23 cellular contexts compared by ENCODE assay signal in the genomic region with DNA sequence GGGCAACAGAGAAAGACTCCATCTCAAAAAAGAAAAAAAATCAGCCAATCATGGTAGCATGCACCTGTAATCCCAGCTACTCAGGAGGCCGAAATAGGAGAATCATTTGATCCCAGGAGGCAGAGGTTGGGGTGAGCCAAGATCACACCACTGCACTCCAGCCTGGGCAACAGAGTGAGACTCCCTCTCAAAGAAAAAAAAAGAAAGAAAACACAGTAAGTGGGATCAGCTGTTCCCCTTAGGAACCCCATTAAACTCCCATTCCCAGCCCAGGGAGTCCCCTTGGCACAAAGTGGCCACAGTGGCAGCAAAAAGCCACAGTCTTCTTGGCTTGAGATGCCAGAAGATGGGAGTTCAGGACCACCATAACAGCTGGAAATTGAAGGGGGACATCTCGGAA. TPM values are rescaled to one million over a fixed set of nuclear protein-coding genes. Genes with fewer than 3 reads are reported as not detected.
DNase-seq lines count a peak whose midpoint lies in the region; ATAC-seq and TF ChIP-seq lines count a peak whose summit lies in the region.
"Had no signal": no experiment of that assay in that cellular context is flagged by ENCODE, and none has a peak within 500 bp of the region (broad histone marks: within the 10 kb centered on the region; RNA-seq: fewer than 3 reads in every experiment).

No MANE protein-coding gene starts in this region.

- peak overlapping the region; percentile 74 for H3K27ac ChIP-seq in WERI-Rb-1
- H3K27ac ChIP-seq: BLaER1 had no signal

- no peak for TF ChIP-seq CTCF in WERI-Rb-1 (IDR thresholded peaks at IDR 0.05; ENCODE audit: low read depth, low read length)

- CTCF ChIA-PET in activated CD8-positive, alpha-beta memory T cell treated with anti-CD3 and anti-CD28 coated beads, Interleukin-2, amount 10 ng/mL, durations not matched to agents 7 days and 5 days (lab: Charles Lee) = no interaction called here

- no peaks in the 10 kb centered on the region for H3K4me1 Mint-ChIP-seq in activated CD8-positive, alpha-beta memory T cell treated with anti-CD3 and anti-CD28 coated beads, Interleukin-2, amount 10 ng/mL, durations not matched to agents 7 days and 5 days
- H3K4me1 Mint-ChIP-seq in activated CD4-positive, alpha-beta T cell treated with anti-CD3 and anti-CD28 coated beads, Interleukin-2, amount 10 ng/mL, durations not matched to agents 24 days and 14 days = no peaks in the 10 kb centered on the region

- no peak overlapping the region for H3K4me3 ChIP-seq in WERI-Rb-1 (ENCODE audit: low read depth, low read length)
- H3K4me3 ChIP-seq: BLaER1, GM12878 had no signal

- peak; percentile 9 for DNase-seq in activated CD8-positive, alpha-beta memory T cell treated with anti-CD3 and anti-CD28 coated beads for 24 hours
- DNase-seq in activated CD8-positive, alpha-beta memory T cell treated with anti-CD3 and anti-CD28 coated beads, Interleukin-2, amount 10 ng/mL, durations not matched to agents 7 days and 5 days = no peak
- no peak for DNase-seq in WERI-Rb-1
- DNase-seq in activated CD4-positive, alpha-beta T cell treated with anti-CD3 and anti-CD28 coated beads, Interleukin-2, amount 10 ng/mL, durations not matched to agents 24 days and 14 days = no peak
- DNase-seq: 8988T; ACHN; BE2C; C1 segment of cervical spinal cord; CD4-positive, alpha-beta memory T cell; CD4-positive, CD25-positive, alpha-beta regulatory T cell; CD8-positive, alpha-beta memory T cell; COR-L47; DMS 273 treated with DMSO at 0.1 percent for 48 hours; DMS153; DMS53; DMS79; DND-41; EL; GDM1 had no signal

- ATAC-seq in activated CD8-positive, alpha-beta memory T cell treated with anti-CD3 and anti-CD28 coated beads, Interleukin-2, amount 10 ng/mL, durations not matched to agents 7 days and 5 days = no peak
- no peak for ATAC-seq in GM19324 (IDR thresholded peaks at IDR 0.05; ENCODE audit: low FRiP score, unreplicated experiment)
- ATAC-seq: GM12878 had no signal

- peaks cover 2% of the 10 kb centered on the region for H3K9me3 ChIP-seq in WERI-Rb-1 (ENCODE audit: severe bottlenecking)
- H3K9me3 ChIP-seq: BE2C had no signal

- no peak overlapping the region for H3K4me3 Mint-ChIP-seq in activated CD8-positive, alpha-beta memory T cell treated with anti-CD3 and anti-CD28 coated beads, Interleukin-2, amount 10 ng/mL, durations not matched to agents 7 days and 5 days
- no peak overlapping the region for H3K4me3 Mint-ChIP-seq in activated CD4-positive, alpha-beta T cell treated with anti-CD3 and anti-CD28 coated beads, Interleukin-2, amount 10 ng/mL, durations not matched to agents 24 days and 14 days
- H3K4me3 Mint-ChIP-seq: CD14-positive monocyte; CD4-positive, alpha-beta memory T cell; CD8-positive, alpha-beta memory T cell had no signal

- no peaks in the 10 kb centered on the region for H3K27me3 ChIP-seq in WERI-Rb-1 (ENCODE audit: insufficient read depth, low read depth, severe bottlenecking)
- H3K27me3 ChIP-seq: BE2C, BLaER1 had no signal

- H3K27ac Mint-ChIP-seq in activated CD8-positive, alpha-beta memory T cell treated with anti-CD3 and anti-CD28 coated beads, Interleukin-2, amount 10 ng/mL, durations not matched to agents 7 days and 5 days = no peak overlapping the region
- H3K27ac Mint-ChIP-seq in activated CD4-positive, alpha-beta T cell treated with anti-CD3 and anti-CD28 coated beads, Interleukin-2, amount 10 ng/mL, durations not matched to agents 24 days and 14 days = no peak overlapping the region
- H3K27ac Mint-ChIP-seq: CD14-positive monocyte; CD4-positive, alpha-beta memory T cell; CD8-positive, alpha-beta memory T cell had no signal

- intact Hi-C loops in activated CD4-positive, alpha-beta T cell treated with anti-CD3 and anti-CD28 coated beads, Interleukin-2, amount 10 ng/mL, durations not matched to agents 24 days and 14 days (cut with micrococcal nuclease) = no loop called here

- H3K27me3 Mint-ChIP-seq in activated CD8-positive, alpha-beta memory T cell treated with anti-CD3 and anti-CD28 coated beads, Interleukin-2, amount 10 ng/mL, durations not matched to agents 7 days and 5 days = no peaks in the 10 kb centered on the region
- no peaks in the 10 kb centered on the region for H3K27me3 Mint-ChIP-seq in activated CD4-positive, alpha-beta T cell treated with anti-CD3 and anti-CD28 coated beads, Interleukin-2, amount 10 ng/mL, durations not matched to agents 24 days and 14 days
- H3K27me3 Mint-ChIP-seq: CD4-positive, alpha-beta memory T cell; CD4-positive, CD25-positive, alpha-beta regulatory T cell; CD8-positive, alpha-beta memory T cell had no signal

- peaks cover 5% of the 10 kb centered on the region for H3K36me3 ChIP-seq in WERI-Rb-1
- H3K36me3 ChIP-seq: BE2C had no signal

- peaks cover 12% of the 10 kb centered on the region for H3K36me3 Mint-ChIP-seq in activated CD8-positive, alpha-beta memory T cell treated with anti-CD3 and anti-CD28 coated beads, Interleukin-2, amount 10 ng/mL, durations not matched to agents 7 days and 5 days
- no peaks in the 10 kb centered on the region for H3K36me3 Mint-ChIP-seq in activated CD4-positive, alpha-beta T cell treated with anti-CD3 and anti-CD28 coated beads, Interleukin-2, amount 10 ng/mL, durations not matched to agents 24 days and 14 days (ENCODE audit: low read depth)

- H3K9me3 Mint-ChIP-seq in activated CD8-positive, alpha-beta memory T cell treated with anti-CD3 and anti-CD28 coated beads, Interleukin-2, amount 10 ng/mL, durations not matched to agents 7 days and 5 days (ENCODE audit: low read depth) = no peaks in the 10 kb centered on the region
- H3K9me3 Mint-ChIP-seq in activated CD4-positive, alpha-beta T cell treated with anti-CD3 and anti-CD28 coated beads, Interleukin-2, amount 10 ng/mL, durations not matched to agents 24 days and 14 days = no peaks in the 10 kb centered on the region
- H3K9me3 Mint-ChIP-seq: CD4-positive, alpha-beta memory T cell; CD4-positive, CD25-positive, alpha-beta regulatory T cell; CD8-positive, alpha-beta memory T cell had no signal

RNA-seq across cellular contexts. Expression of a gene that starts 9.1 kb away (rescaled TPM):
- 10 to 100 TPM; 23.6 to 32.7 TPM for total RNA-seq in activated CD8-positive, alpha-beta memory T cell treated with anti-CD3 and anti-CD28 coated beads, Interleukin-2, amount 10 ng/mL, durations not matched to agents 7 days and 5 days
- 14.4 and 16.4 TPM in 2 replicates for total RNA-seq in activated CD4-positive, alpha-beta T cell treated with anti-CD3 and anti-CD28 coated beads, Interleukin-2, amount 10 ng/mL, durations not matched to agents 24 days and 14 days

RNA-seq across cellular contexts. Expression of a gene that starts 20.8 kb away (rescaled TPM):
- under 1 TPM; 0.53 to 0.75 TPM for total RNA-seq in activated CD8-positive, alpha-beta memory T cell treated with anti-CD3 and anti-CD28 coated beads, Interleukin-2, amount 10 ng/mL, durations not matched to agents 7 days and 5 days
- total RNA-seq in activated CD4-positive, alpha-beta T cell treated with anti-CD3 and anti-CD28 coated beads, Interleukin-2, amount 10 ng/mL, durations not matched to agents 24 days and 14 days = 0.09 and 0.12 TPM in 2 replicates
